In genomic region chr19:46513461-46514236, GRCh38 we compare ENCODE assay signal across 7 cellular contexts. TPM values are rescaled to one million over a fixed set of nuclear protein-coding genes. Genes with fewer than 3 reads are reported as not detected.
A peak's percentile ranks its signal among the peaks of the same experiment; 100 is the strongest.
DNase-seq lines count a peak whose midpoint lies in the region; ATAC-seq, FAIRE-seq and TF ChIP-seq lines count a peak whose summit lies in the region.

No MANE protein-coding gene starts in this region.

- dilution Hi-C loops in keratinocyte (cut with MboI; ENCODE audit: extremely low pct_ligation_motif_present, low sequenced_read_pairs), result no loop called here

- H3K9me3 ChIP-seq in WERI-Rb-1 (ENCODE audit: severe bottlenecking) (peaks cover 8% of the 10 kb centered on the region), keratinocyte (ENCODE audit: control insufficient read depth, low read depth, low read length) (peaks cover 2% of the 10 kb centered on the region)

- no peak for ATAC-seq in GM21786 (IDR thresholded peaks at IDR 0.05; ENCODE audit: unreplicated experiment)

- H3K9ac ChIP-seq in keratinocyte (ENCODE audit: control insufficient read depth, extremely low read depth, insufficient read depth, low read length), result no peak overlapping the region

- H3K4me3 ChIP-seq in WERI-Rb-1 (ENCODE audit: low read depth, low read length) (no peak overlapping the region), brain microvascular endothelial cell (ENCODE audit: low read depth, low read length) (no peak overlapping the region), keratinocyte (ENCODE audit: control insufficient read depth in 2 of 3, extremely low read depth in 1 of 3, insufficient read depth in 2 of 3, low read depth in 1 of 3, low read length in 3 of 3) (no peak overlapping the region)

- no peaks in the 10 kb centered on the region for H3K36me3 ChIP-seq in WERI-Rb-1
- no peaks in the 10 kb centered on the region for H3K36me3 ChIP-seq in brain microvascular endothelial cell (replicated peaks)
- no peaks in the 10 kb centered on the region for H3K36me3 ChIP-seq in keratinocyte (ENCODE audit: control insufficient read depth in 2 of 2, extremely low read depth in 1 of 2, insufficient read depth in 2 of 2, low read length in 2 of 2)

- DNase-seq in NCI-H1930 (lab: John Stamatoyannopoulos, UW), result peak; percentile 21 to 67
- peak; percentile 87 for DNase-seq in WERI-Rb-1
- DNase-seq in brain microvascular endothelial cell, result peak; percentile 47
- DNase-seq in keratinocyte (ENCODE audit: low read depth, low spot score), result no peak
- peak; percentile 68 to 81 (median 76) for DNase-seq in stimulated activated CD4-positive, alpha-beta T cell treated with anti-CD3 and anti-CD28 coated beads, Interleukin-1b, Interleukin-23, amount 100 ng/mL, for 24 hours (ENCODE audit: low read depth in 4 of 4, low spot score in 1 of 4)

- H3K4me2 ChIP-seq in keratinocyte (ENCODE audit: control insufficient read depth, extremely low read depth, insufficient read depth, low read depth, low read length), result peak overlapping the region; percentile 27

- H3K27me3 ChIP-seq in WERI-Rb-1 (ENCODE audit: insufficient read depth, low read depth, severe bottlenecking), result no peaks in the 10 kb centered on the region
- no peaks in the 10 kb centered on the region for H3K27me3 ChIP-seq in brain microvascular endothelial cell (replicated peaks)
- no peaks in the 10 kb centered on the region for H3K27me3 ChIP-seq in keratinocyte (ENCODE audit: control insufficient read depth, extremely low read depth, insufficient read depth, low read length)

- H3K27ac ChIP-seq in WERI-Rb-1, result no peak overlapping the region
- H3K27ac ChIP-seq in brain microvascular endothelial cell, result no peak overlapping the region
- H3K27ac ChIP-seq in keratinocyte (ENCODE audit: control insufficient read depth, insufficient read depth, low read length), result no peak overlapping the region

- no peaks in the 10 kb centered on the region for H4K20me1 ChIP-seq in keratinocyte (ENCODE audit: control insufficient read depth, extremely low read depth, insufficient read depth, low read length)

- H3K79me2 ChIP-seq in keratinocyte (ENCODE audit: control insufficient read depth, insufficient read depth, low read length), result no peaks in the 10 kb centered on the region

- TF ChIP-seq CTCF in GM12872 (IDR thresholded peaks at IDR 0.05; ENCODE audit: insufficient read depth, low read depth, low read length), result peak; percentile 96
- TF ChIP-seq CTCF in WERI-Rb-1 (IDR thresholded peaks at IDR 0.05; ENCODE audit: low read depth, low read length), result peak; percentile 91
- peak; percentile 90 for TF ChIP-seq CTCF in brain microvascular endothelial cell (IDR thresholded peaks at IDR 0.05; ENCODE audit: low read depth, low read length, missing control alignments)
- TF ChIP-seq CTCF in keratinocyte (optimal IDR thresholded peaks at IDR 0.05 in 1 of 3, IDR thresholded peaks at IDR 0.05 in 1 of 3, conservative IDR thresholded peaks at IDR 0.05 in 1 of 3; ENCODE audit: extremely low read depth in 1 of 3, insufficient read depth in 2 of 3, low read length in 3 of 3), result peak; percentile 79 to 97 (median 85)

- no peak for FAIRE-seq in keratinocyte (lab: Jason Lieb, UNC)

- in situ Hi-C loops in brain microvascular endothelial cell (cut with HindIII; ENCODE audit: low pct_ligation_motif_present, low sequenced_read_pairs), result no loop called here

- no peaks in the 10 kb centered on the region for H3K9me1 ChIP-seq in keratinocyte (ENCODE audit: control insufficient read depth, extremely low read depth, insufficient read depth, low read length)

- H3K4me1 ChIP-seq in keratinocyte (ENCODE audit: control insufficient read depth, extremely low read depth, insufficient read depth, low read length), result peaks cover 3% of the 10 kb centered on the region

- H2AFZ ChIP-seq in keratinocyte (ENCODE audit: control insufficient read depth, low read length), result peak overlapping the region; percentile 19

RNA-seq across cellular contexts. Expression of gene PNMA8B, which starts 18.0 kb away (rescaled TPM):
- polyA plus RNA-seq in keratinocyte, result 0.01 TPM in 1 of 3 replicates, not detected in the others
- polyA plus RNA-seq in keratinocyte (2011; ENCODE audit: low read depth), result not detected
- not detected in 2 replicates for polyA plus RNA-seq in keratinocyte (2011; cell fraction: cytosol; rRNA removed)
- polyA plus RNA-seq in keratinocyte (2011; cell fraction: nucleus; rRNA removed), result 0.03 TPM in 1 of 2 replicates, not detected in the other
- 0.03 and 0.04 TPM in 2 replicates for polyA plus RNA-seq in keratinocyte (2012; ENCODE audit: low replicate concordance)
- polyA minus RNA-seq in keratinocyte, result 0.07 TPM in 1 of 3 replicates, not detected in the others
- not detected for polyA minus RNA-seq in keratinocyte (2011; cell fraction: cytosol; rRNA and poly(A)+ RNA removed)
- polyA minus RNA-seq in keratinocyte (2011; cell fraction: nucleus; rRNA and poly(A)+ RNA removed), result not detected in 2 replicates

RNA-seq across cellular contexts. Expression of gene PNMA8A, which starts 42.3 kb away (rescaled TPM):
- polyA plus RNA-seq in keratinocyte, result 0.16 to 0.28 TPM (median 0.24 TPM) in 3 replicates
- 0.84 TPM for polyA plus RNA-seq in keratinocyte (2011; ENCODE audit: low read depth)
- polyA plus RNA-seq in keratinocyte (2011; cell fraction: cytosol; rRNA removed), result 0.21 TPM in 2 replicates
- 0.23 and 0.24 TPM in 2 replicates for polyA plus RNA-seq in keratinocyte (2011; cell fraction: nucleus; rRNA removed)
- 0.19 and 1.0 TPM in 2 replicates for polyA plus RNA-seq in keratinocyte (2012; ENCODE audit: low replicate concordance)
- polyA minus RNA-seq in keratinocyte, result 0.38 to 1.4 TPM in 2 of 3 replicates, not detected in the other
- not detected for polyA minus RNA-seq in keratinocyte (2011; cell fraction: cytosol; rRNA and poly(A)+ RNA removed)
- not detected in 2 replicates for polyA minus RNA-seq in keratinocyte (2011; cell fraction: nucleus; rRNA and poly(A)+ RNA removed)
